1 cellular context compared by ENCODE assay signal in genomic region chr7:55132890-55133551, GRCh38.
TF ChIP-seq lines count a peak whose summit lies in the region.

No MANE protein-coding gene starts in this region.

TF ChIP-seq in GM12878, 131 proteins besides CTCF, POLR2A, EP300 and RAD21 (continued from another document):
- no peak for TF ChIP-seq REST (IDR thresholded peaks at IDR 0.05; ENCODE audit: low read depth, low read length)
- TF ChIP-seq E2F8 (IDR thresholded peaks at IDR 0.05; ENCODE audit: low read depth, partially characterized antibody) = no peak
- TF ChIP-seq MLLT1 (IDR thresholded peaks at IDR 0.05) = no peak
- no peak for TF ChIP-seq ZNF622 (IDR thresholded peaks at IDR 0.05)
TF ChIP-seq in GM12878: peak in this region for 2.
